8 cellular contexts compared by ENCODE assay signal in genomic region chr7:102287465-102288146, GRCh38. TPM values are rescaled to one million over a fixed set of nuclear protein-coding genes. Genes with fewer than 3 reads are reported as not detected.
A peak's percentile ranks its signal among the peaks of the same experiment; 100 is the strongest.
DNase-seq lines count a peak whose midpoint lies in the region; ATAC-seq and TF ChIP-seq lines count a peak whose summit lies in the region.

No MANE protein-coding gene starts in this region.

- intact Hi-C loops in uterus (cut with DNase I; ENCODE audit: low total_unique reads): no loop called here

- peak overlapping the region; percentile 95 for H3K4me3 ChIP-seq in SK-N-MC
- H3K4me3 ChIP-seq in endocrine pancreas (ENCODE audit: control insufficient read depth, insufficient read depth, low read length): peak overlapping the region; percentile 25
- peak overlapping the region; percentile 78 to 80 for H3K4me3 ChIP-seq in mucosa of rectum (ENCODE audit: low read length in 2 of 2)
- H3K4me3 ChIP-seq in uterus: peak overlapping the region; percentile 56 to 67

- H3K27me3 ChIP-seq in endocrine pancreas (ENCODE audit: control insufficient read depth, insufficient read depth, low read length) (no peaks in the 10 kb centered on the region), mucosa of rectum (ENCODE audit: control insufficient read depth in 2 of 2, insufficient read depth in 2 of 2, low read length in 2 of 2) (no peaks in the 10 kb centered on the region), uterus (no peaks in the 10 kb centered on the region)

- TF ChIP-seq POLR2A in uterus (IDR thresholded peaks at IDR 0.05): no peak

- ATAC-seq in GM21737 (IDR thresholded peaks at IDR 0.05; ENCODE audit: unreplicated experiment): no peak

- H3K9me3 ChIP-seq in SK-N-MC (ENCODE audit: low read depth, low read length): no peaks in the 10 kb centered on the region
- H3K9me3 ChIP-seq in endocrine pancreas (ENCODE audit: control insufficient read depth, low read length): no peaks in the 10 kb centered on the region
- H3K9me3 ChIP-seq in mucosa of rectum (ENCODE audit: control insufficient read depth in 2 of 2, low read length in 2 of 2): no peaks in the 10 kb centered on the region
- H3K9me3 ChIP-seq in uterus: no peaks in the 10 kb centered on the region

- H3K4me1 ChIP-seq in endocrine pancreas (ENCODE audit: control insufficient read depth, insufficient read depth, low read length): no peaks in the 10 kb centered on the region
- H3K4me1 ChIP-seq in mucosa of rectum (ENCODE audit: control insufficient read depth in 2 of 2, insufficient read depth in 2 of 2, low read length in 2 of 2): peaks cover 2 to 12% of the 10 kb centered on the region in 2 donors
- H3K4me1 ChIP-seq in uterus: peaks cover 0 to 7% of the 10 kb centered on the region in 2 donors

- peak in 1 of 4 experiments; percentile 5 for TF ChIP-seq CTCF in uterus (IDR thresholded peaks at IDR 0.05)

- peak overlapping the region; percentile 75 for H3K9ac ChIP-seq in SK-N-MC (ENCODE audit: insufficient read length)
- peak overlapping the region; percentile 65 for H3K9ac ChIP-seq in endocrine pancreas (ENCODE audit: control insufficient read depth, insufficient read depth, low read length)
- H3K9ac ChIP-seq in mucosa of rectum (ENCODE audit: low read depth in 1 of 2, low read length in 2 of 2): peak overlapping the region; percentile 56 to 67

- H3K36me3 ChIP-seq in SK-N-MC (ENCODE audit: insufficient read depth, low read length) (no peaks in the 10 kb centered on the region), endocrine pancreas (ENCODE audit: control insufficient read depth, insufficient read depth, low read length) (no peaks in the 10 kb centered on the region), mucosa of rectum (ENCODE audit: control insufficient read depth in 2 of 2, insufficient read depth in 2 of 2, low read length in 2 of 2) (no peaks in the 10 kb centered on the region), uterus (no peaks in the 10 kb centered on the region)

- DNase-seq in D341Med (ENCODE audit: low spot score) (peak; percentile 63), HEK293T (ENCODE audit: extremely low spot score) (peak; percentile 27), SK-N-MC (ENCODE audit: low read depth, low spot score) (no peak), uterus (peak; percentile 44 to 49), NCI-H1048 (lab: John Stamatoyannopoulos, UW) (no peak)

- H3K27ac ChIP-seq in SK-N-MC (no peak overlapping the region), mucosa of rectum (ENCODE audit: low read depth in 2 of 2, low read length in 2 of 2) (peak overlapping the region in 1 of 2 donors; percentile 38), uterus (peak overlapping the region; percentile 68 to 72)

- CTCF ChIA-PET in HEK293T (lab: Yijun Ruan, JAX): no interaction called here

- POLR2A ChIA-PET in HEK293T (lab: Yijun Ruan, JAX): interaction anchor here (0.9 to 1.1 kb wide), 2 partner anchors 76 to 102 kb away, joined by 3 to 6 read pairs; no protein-coding TSS in a partner anchor

TF ChIP-seq in HEK293T, 16 proteins besides CTCF, POLR2A, EP300 and RAD21:
- TF ChIP-seq FOXK2 (IDR thresholded peaks at IDR 0.05) (no peak), ELF4 (IDR thresholded peaks at IDR 0.05) (no peak), HDGF (IDR thresholded peaks at IDR 0.05; ENCODE audit: borderline replicate concordance) (no peak), BHLHE40 (IDR thresholded peaks at IDR 0.05; ENCODE audit: borderline replicate concordance) (no peak), CTBP1 (IDR thresholded peaks at IDR 0.05; ENCODE audit: borderline replicate concordance) (no peak), PKNOX1 (IDR thresholded peaks at IDR 0.05) (no peak), ZNF384 (IDR thresholded peaks at IDR 0.05) (no peak), ARNT (IDR thresholded peaks at IDR 0.05) (no peak), SP1 (IDR thresholded peaks at IDR 0.05) (no peak), SUZ12 (IDR thresholded peaks at IDR 0.05) (no peak), LEF1 (IDR thresholded peaks at IDR 0.05; ENCODE audit: borderline replicate concordance) (no peak), FOXA1 (IDR thresholded peaks at IDR 0.05) (no peak), L3MBTL2 (conservative IDR thresholded peaks at IDR 0.05) (no peak), NFRKB (IDR thresholded peaks at IDR 0.05) (no peak), FOXM1 (IDR thresholded peaks at IDR 0.05; ENCODE audit: borderline replicate concordance) (no peak), TARDBP (IDR thresholded peaks at IDR 0.05) (no peak)

RNA-seq across cellular contexts. Expression of gene SH2B2, which starts 0.9 kb away (rescaled TPM):
- 10 to 100 TPM in 1 of 4 donors, 1 to 10 TPM in 1, under 1 TPM in 1, not detected in 1; 0.77 to 13.8 (median 9.4) TPM for total RNA-seq in uterus

Comparison
In these comparisons a context has a peak if more than half of its experiments do, and no peak if none do; other contexts are left out.
1. DNase-seq: peak in D341Med (single experiment), HEK293T (single experiment) and uterus (2 of 2); none in SK-N-MC (single experiment) and NCI-H1048 (single experiment).
2. H3K4me3 ChIP-seq: peak in every context shown above with its lines; median percentile 95 in SK-N-MC; 79 in mucosa of rectum; 62 in uterus; 25 in endocrine pancreas.
3. Peak in every context shown above with its lines, with median percentiles within 50 percentile points of each other: H3K9ac ChIP-seq.